8 cellular contexts compared by ENCODE assay signal in genomic region chr5:68129364-68129763, GRCh38.
"Had no signal": no experiment of that assay in that cellular context is flagged by ENCODE, and none has a peak within 500 bp of the region (broad histone marks: within the 10 kb centered on the region; RNA-seq: fewer than 3 reads in every experiment).

No MANE protein-coding gene starts in this region.

- H3K4me3 ChIP-seq: GM12878 had no signal

- DNase-seq: GDM1, GF-D8 had no signal

- ATAC-seq: GM12878 had no signal

- FAIRE-seq: G401.6, GM12878, GM12891, GM12892, GM18507, GM19239 had no signal
